In the genomic region with DNA sequence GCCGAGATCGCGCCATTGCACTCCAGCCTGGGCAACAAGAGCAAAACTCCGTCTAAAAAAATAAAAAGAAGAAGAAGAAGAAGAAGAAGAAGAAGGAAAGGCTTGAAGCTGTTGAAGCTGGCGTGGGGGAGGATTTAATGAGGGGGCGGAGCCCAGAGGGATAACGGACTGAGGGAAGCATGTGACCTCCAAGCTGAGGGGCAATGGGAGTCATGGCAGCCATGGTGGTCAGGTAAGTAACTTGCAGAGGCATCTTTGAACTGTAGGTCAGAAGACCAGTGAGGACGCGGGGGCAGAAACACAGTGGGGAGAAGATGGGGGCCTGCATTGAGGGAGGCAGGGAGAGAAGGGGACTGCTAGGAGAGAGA, we compare ENCODE assay signal across 8 cellular contexts. TPM values are rescaled to one million over a fixed set of nuclear protein-coding genes. Genes with fewer than 3 reads are reported as not detected.
A peak's percentile ranks its signal among the peaks of the same experiment; 100 is the strongest.
DNase-seq lines count a peak whose midpoint lies in the region; ATAC-seq and TF ChIP-seq lines count a peak whose summit lies in the region.

No MANE protein-coding gene starts in this region.

- H3K4me3 ChIP-seq in OCI-LY3 (ENCODE audit: low read length) (peak overlapping the region; percentile 90), coronary artery (peak overlapping the region; percentile 64), neural progenitor cell (peak overlapping the region; percentile 63)

- H3K79me2 ChIP-seq in OCI-LY3 (ENCODE audit: low read length) (no peaks in the 10 kb centered on the region), neural progenitor cell (ENCODE audit: low read depth) (no peaks in the 10 kb centered on the region)

- peak overlapping the region; percentile 42 for H3K9ac ChIP-seq in OCI-LY3 (ENCODE audit: low read length)
- H3K9ac ChIP-seq in neural progenitor cell, result no peak overlapping the region

- peaks cover 28% of the 10 kb centered on the region for H3F3A ChIP-seq in neural progenitor cell (ENCODE audit: low read depth)

- H3K36me3 Mint-ChIP-seq in activated CD8-positive, alpha-beta memory T cell treated with anti-CD3 and anti-CD28 coated beads, Interleukin-2, amount 10 ng/mL, durations not matched to agents 7 days and 5 days, result no peaks in the 10 kb centered on the region
- H3K36me3 Mint-ChIP-seq in neural progenitor cell, result peaks cover 2% of the 10 kb centered on the region

- peak overlapping the region; percentile 88 for H3K4me3 Mint-ChIP-seq in activated CD8-positive, alpha-beta memory T cell treated with anti-CD3 and anti-CD28 coated beads, Interleukin-2, amount 10 ng/mL, durations not matched to agents 7 days and 5 days
- peak overlapping the region; percentile 92 for H3K4me3 Mint-ChIP-seq in neural progenitor cell

- H3K9me3 Mint-ChIP-seq in activated CD8-positive, alpha-beta memory T cell treated with anti-CD3 and anti-CD28 coated beads, Interleukin-2, amount 10 ng/mL, durations not matched to agents 7 days and 5 days (ENCODE audit: low read depth), result no peaks in the 10 kb centered on the region
- no peaks in the 10 kb centered on the region for H3K9me3 Mint-ChIP-seq in neural progenitor cell

- H3K27me3 ChIP-seq in OCI-LY3 (ENCODE audit: low read depth, low read length) (peaks cover 3% of the 10 kb centered on the region; the same call in 1 of the 2 replicates), neural progenitor cell (no peaks in the 10 kb centered on the region)

- H3K36me3 ChIP-seq in OCI-LY3 (replicated peaks; ENCODE audit: low read depth, low read length), result no peaks in the 10 kb centered on the region
- no peaks in the 10 kb centered on the region for H3K36me3 ChIP-seq in neural progenitor cell

- H3K27ac Mint-ChIP-seq in activated CD8-positive, alpha-beta memory T cell treated with anti-CD3 and anti-CD28 coated beads, Interleukin-2, amount 10 ng/mL, durations not matched to agents 7 days and 5 days, result peak overlapping the region; percentile 53
- peak overlapping the region; percentile 4 for H3K27ac Mint-ChIP-seq in neural progenitor cell

- H3K4me1 Mint-ChIP-seq in activated CD8-positive, alpha-beta memory T cell treated with anti-CD3 and anti-CD28 coated beads, Interleukin-2, amount 10 ng/mL, durations not matched to agents 7 days and 5 days, result peaks cover 17% of the 10 kb centered on the region
- H3K4me1 Mint-ChIP-seq in neural progenitor cell, result peaks cover 21% of the 10 kb centered on the region

- TF ChIP-seq CTCF in OCI-LY3 (IDR thresholded peaks at IDR 0.05; ENCODE audit: low read depth, low read length) (no peak), coronary artery (IDR thresholded peaks at IDR 0.05) (no peak), neural progenitor cell (IDR thresholded peaks at IDR 0.05) (no peak)

- H2AFZ ChIP-seq in OCI-LY3 (ENCODE audit: low read depth, low read length), result peak overlapping the region; percentile 84
- H2AFZ ChIP-seq in neural progenitor cell (replicated peaks), result peak overlapping the region; percentile 89

- no peak for ATAC-seq in activated CD8-positive, alpha-beta memory T cell treated with anti-CD3 and anti-CD28 coated beads, Interleukin-2, amount 10 ng/mL, durations not matched to agents 7 days and 5 days
- ATAC-seq in HG02623 (IDR thresholded peaks at IDR 0.05; ENCODE audit: unreplicated experiment), result no peak

- H3K4me2 ChIP-seq in OCI-LY3 (ENCODE audit: low read length), result peak overlapping the region; percentile 86
- H3K4me2 ChIP-seq in neural progenitor cell, result peak overlapping the region; percentile 96

- peaks cover 8% of the 10 kb centered on the region; the same call in 1 of the 2 replicates for H3K4me1 ChIP-seq in OCI-LY3 (ENCODE audit: low read length)
- H3K4me1 ChIP-seq in neural progenitor cell, result no peaks in the 10 kb centered on the region

- DNase-seq in activated CD8-positive, alpha-beta memory T cell treated with anti-CD3 and anti-CD28 coated beads, Interleukin-2, amount 10 ng/mL, durations not matched to agents 7 days and 5 days, result no peak
- DNase-seq in activated CD8-positive, alpha-beta memory T cell treated with anti-CD3 and anti-CD28 coated beads, Interleukin-2, amount 50 U/mL, for 4 hours, result no peak
- no peak for DNase-seq in coronary artery (ENCODE audit: low spot score)
- peak; percentile 86 for DNase-seq in neural progenitor cell (ENCODE audit: low spot score)
- DNase-seq in NCI-H2081 treated with DMSO at 0.1 percent for 48 hours (lab: John Stamatoyannopoulos, UW), result no peak
- DNase-seq in NCI-H187 (lab: John Stamatoyannopoulos, UW), result no peak

- CTCF ChIA-PET in activated CD8-positive, alpha-beta memory T cell treated with anti-CD3 and anti-CD28 coated beads, Interleukin-2, amount 10 ng/mL, durations not matched to agents 7 days and 5 days (lab: Charles Lee), result interaction anchor here (0.6 to 5.9 kb wide), 14 partner anchors 9 to 209 kb away, joined by 3 to 69 read pairs (median 10); partner anchors contain the start of gene SAE1

- H3K9me3 ChIP-seq in OCI-LY3 (ENCODE audit: insufficient read depth, low read length), result no peaks in the 10 kb centered on the region
- no peaks in the 10 kb centered on the region for H3K9me3 ChIP-seq in neural progenitor cell (ENCODE audit: low read depth)

- H4K20me1 ChIP-seq in OCI-LY3 (ENCODE audit: insufficient read depth, low read length) (no peaks in the 10 kb centered on the region), neural progenitor cell (ENCODE audit: low read depth) (no peaks in the 10 kb centered on the region)

- H3K27ac ChIP-seq in OCI-LY3 (ENCODE audit: low read length), result no peak overlapping the region
- H3K27ac ChIP-seq in coronary artery, result no peak overlapping the region
- no peak overlapping the region for H3K27ac ChIP-seq in neural progenitor cell

- peaks cover 28% of the 10 kb centered on the region for H3K27me3 Mint-ChIP-seq in activated CD8-positive, alpha-beta memory T cell treated with anti-CD3 and anti-CD28 coated beads, Interleukin-2, amount 10 ng/mL, durations not matched to agents 7 days and 5 days
- H3K27me3 Mint-ChIP-seq in neural progenitor cell (ENCODE audit: insufficient read depth, low read depth), result peaks cover 23% of the 10 kb centered on the region

RNA-seq across cellular contexts. Expression of gene TMEM160, which starts 13.3 kb away (rescaled TPM):
- 10 to 100 TPM; 77.5 to 87.8 TPM for total RNA-seq in activated CD8-positive, alpha-beta memory T cell treated with anti-CD3 and anti-CD28 coated beads, Interleukin-2, amount 10 ng/mL, durations not matched to agents 7 days and 5 days
- 8.0 and 66.2 TPM in 2 replicates for total RNA-seq in neural progenitor cell (ENCODE audit: low replicate concordance)

RNA-seq across cellular contexts. Expression of gene NPAS1, which starts 15.5 kb away (rescaled TPM):
- under 1 TPM; 0.41 to 0.68 TPM for total RNA-seq in activated CD8-positive, alpha-beta memory T cell treated with anti-CD3 and anti-CD28 coated beads, Interleukin-2, amount 10 ng/mL, durations not matched to agents 7 days and 5 days
- total RNA-seq in neural progenitor cell (ENCODE audit: low replicate concordance), result 1.2 and 4.3 TPM in 2 replicates
